10 cellular contexts compared by ENCODE assay signal in the genomic region with DNA sequence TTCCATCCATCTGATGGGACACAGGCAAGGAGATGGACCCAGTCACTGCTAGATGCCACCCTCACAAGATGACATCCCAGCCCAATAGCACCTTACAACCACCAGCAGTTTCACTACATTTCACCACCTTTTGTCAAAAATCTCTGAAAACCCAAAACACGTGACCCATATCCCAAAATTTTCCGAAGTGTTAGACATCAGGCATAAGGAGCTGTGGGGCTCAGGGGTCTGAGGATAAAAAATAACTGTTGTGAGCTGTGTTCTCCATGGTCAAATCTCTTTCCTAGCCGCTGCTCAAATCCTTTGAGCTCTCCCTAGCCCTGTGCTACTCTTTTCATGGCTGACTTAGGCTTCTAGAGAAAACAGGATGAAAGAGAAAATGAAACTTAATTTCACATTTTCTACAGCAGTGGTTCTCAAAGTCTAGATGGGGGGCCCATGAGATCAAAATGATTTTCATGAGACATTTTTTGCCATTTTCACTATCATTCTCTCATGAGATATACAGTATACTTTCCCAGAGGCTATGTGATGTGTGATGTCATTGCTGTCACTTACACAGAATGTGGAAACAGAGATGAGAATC. TPM values are rescaled to one million over a fixed set of nuclear protein-coding genes. Genes with fewer than 3 reads are reported as not detected.
DNase-seq lines count a peak whose midpoint lies in the region; ATAC-seq and TF ChIP-seq lines count a peak whose summit lies in the region.
"Had no signal": no experiment of that assay in that cellular context is flagged by ENCODE, and none has a peak within 500 bp of the region (broad histone marks: within the 10 kb centered on the region; RNA-seq: fewer than 3 reads in every experiment).

No MANE protein-coding gene starts in this region.

- no peak for TF ChIP-seq CTCF in MM.1S (IDR thresholded peaks at IDR 0.05; ENCODE audit: low read length)

- peaks cover 0 to 2% (median 0%) of the 10 kb centered on the region in 7 donors for H3K9me3 Mint-ChIP-seq in CD4-positive, CD25-positive, alpha-beta regulatory T cell

- ATAC-seq in CD4-positive, CD25-positive, alpha-beta regulatory T cell (ENCODE audit: low read depth in 2 of 2): peak in 1 of 2 donors; percentile 52
- ATAC-seq in GM18909 (IDR thresholded peaks at IDR 0.05; ENCODE audit: poor library complexity, unreplicated experiment) (peak; percentile 56), HG02759 (IDR thresholded peaks at IDR 0.05; ENCODE audit: unreplicated experiment) (peak; percentile 33)

- no peaks in the 10 kb centered on the region for H3K9me2 ChIP-seq in MM.1S (replicated peaks; ENCODE audit: insufficient read depth, low read length)

- no peak overlapping the region for H3K9ac ChIP-seq in MM.1S (ENCODE audit: low read length)

- H3K4me3 Mint-ChIP-seq in CD4-positive, CD25-positive, alpha-beta regulatory T cell: peak overlapping the region; percentile 46 to 81 (median 60)

- peaks cover 10% of the 10 kb centered on the region for H3K4me1 ChIP-seq in CD4-positive, CD25-positive, alpha-beta regulatory T cell (ENCODE audit: control insufficient read depth, insufficient read depth, low read length, poor library complexity, severe bottlenecking)
- H3K4me1 ChIP-seq in MM.1S (ENCODE audit: low read length): peaks cover 38% of the 10 kb centered on the region

- H3K36me3 Mint-ChIP-seq in CD4-positive, CD25-positive, alpha-beta regulatory T cell: peaks cover 9% of the 10 kb centered on the region

- peaks cover 7% of the 10 kb centered on the region for H3F3A ChIP-seq in MM.1S (ENCODE audit: insufficient read depth, low read length)

- H3K9me3 ChIP-seq in CD4-positive, CD25-positive, alpha-beta regulatory T cell (ENCODE audit: control insufficient read depth in 2 of 2, low read length in 2 of 2): no peaks in the 10 kb centered on the region
- no peaks in the 10 kb centered on the region for H3K9me3 ChIP-seq in MM.1S (replicated peaks; ENCODE audit: insufficient read depth, low read length)

- H4K20me1 ChIP-seq in MM.1S (ENCODE audit: insufficient read depth, low read length): no peaks in the 10 kb centered on the region

- H3K4me3 ChIP-seq in CD4-positive, CD25-positive, alpha-beta regulatory T cell (ENCODE audit: low read depth, low read length): peak overlapping the region; percentile 58
- H3K4me3 ChIP-seq in MM.1S (ENCODE audit: low read length): no peak overlapping the region
- H3K4me3 ChIP-seq: cardiac muscle cell had no signal

- peak overlapping the region; percentile 12 for H2AFZ ChIP-seq in MM.1S (ENCODE audit: low read length)

- no peaks in the 10 kb centered on the region for H3K36me3 ChIP-seq in CD4-positive, CD25-positive, alpha-beta regulatory T cell (ENCODE audit: control insufficient read depth, insufficient read depth, low read length)
- H3K36me3 ChIP-seq in MM.1S (replicated peaks; ENCODE audit: insufficient read depth, low read length): no peaks in the 10 kb centered on the region
- H3K36me3 ChIP-seq: cardiac muscle cell had no signal

- peaks cover 8 to 42% (median 31%) of the 10 kb centered on the region in 4 donors for H3K4me1 Mint-ChIP-seq in CD4-positive, CD25-positive, alpha-beta regulatory T cell

- H3K79me2 ChIP-seq in MM.1S (ENCODE audit: low read length): no peaks in the 10 kb centered on the region

- H3K27ac ChIP-seq in CD4-positive, CD25-positive, alpha-beta regulatory T cell (ENCODE audit: insufficient read depth, low read length, poor library complexity, severe bottlenecking): no peak overlapping the region
- peak overlapping the region; percentile 35; the same call in 1 of the 2 replicates for H3K27ac ChIP-seq in MM.1S (ENCODE audit: low read length)
- H3K27ac ChIP-seq: cardiac muscle cell had no signal

- H3K27me3 Mint-ChIP-seq in CD4-positive, CD25-positive, alpha-beta regulatory T cell: no peaks in the 10 kb centered on the region

- DNase-seq in CD4-positive, CD25-positive, alpha-beta regulatory T cell: peak in 2 of 3 donors; percentile 5 to 73
- DNase-seq in MM.1S (peak; percentile 74), AG20443 (ENCODE audit: low spot score) (no peak), DMS79 treated with DMSO at 0.1 percent for 48 hours (lab: John Stamatoyannopoulos, UW) (no peak), NCI-H748 treated with DMSO at 0.1 percent for 48 hours (lab: John Stamatoyannopoulos, UW) (no peak)
- no peak for DNase-seq in stimulated activated CD4-positive, alpha-beta T cell treated with anti-CD3 and anti-CD28 coated beads, Interleukin-4, amount 100 ng/mL, for 4 hours

- peak overlapping the region; percentile 39 for H3K4me2 ChIP-seq in MM.1S (ENCODE audit: low read depth, low read length)

- H3K27me3 ChIP-seq in CD4-positive, CD25-positive, alpha-beta regulatory T cell (ENCODE audit: control insufficient read depth, insufficient read depth, low read length): no peaks in the 10 kb centered on the region
- no peaks in the 10 kb centered on the region for H3K27me3 ChIP-seq in MM.1S (replicated peaks; ENCODE audit: insufficient read depth, low read length)
- H3K27me3 ChIP-seq: cardiac muscle cell had no signal

- H3K27ac Mint-ChIP-seq in CD4-positive, CD25-positive, alpha-beta regulatory T cell: peak overlapping the region; percentile 52 to 86 (median 55)

RNA-seq across cellular contexts. Expression of a gene that starts 40.7 kb away (rescaled TPM):
- 5.1 TPM for total RNA-seq in CD4-positive, CD25-positive, alpha-beta regulatory T cell
- 1 to 10 TPM in 3 of 4 donors, under 1 TPM in 1; 0.83 to 4.6 (median 3.2) TPM for polyA plus RNA-seq in CD4-positive, CD25-positive, alpha-beta regulatory T cell
- total RNA-seq: myocyte had no signal
- polyA plus RNA-seq: cardiac muscle cell had no signal

Comparison
In these comparisons a context has a peak if more than half of its experiments do, and no peak if none do; other contexts are left out.
1. DNase-seq: peak in CD4-positive, CD25-positive, alpha-beta regulatory T cell (2 of 3) and MM.1S (single experiment); none in AG20443 (single experiment), DMS79 treated with DMSO at 0.1 percent for 48 hours (single experiment), stimulated activated CD4-positive, alpha-beta T cell treated with anti-CD3 and anti-CD28 coated beads, Interleukin-4, amount 100 ng/mL, for 4 hours (0 of 2) and NCI-H748 treated with DMSO at 0.1 percent for 48 hours (single experiment).